Comparison of ENCODE assay signal across 9 cellular contexts in the genomic region with DNA sequence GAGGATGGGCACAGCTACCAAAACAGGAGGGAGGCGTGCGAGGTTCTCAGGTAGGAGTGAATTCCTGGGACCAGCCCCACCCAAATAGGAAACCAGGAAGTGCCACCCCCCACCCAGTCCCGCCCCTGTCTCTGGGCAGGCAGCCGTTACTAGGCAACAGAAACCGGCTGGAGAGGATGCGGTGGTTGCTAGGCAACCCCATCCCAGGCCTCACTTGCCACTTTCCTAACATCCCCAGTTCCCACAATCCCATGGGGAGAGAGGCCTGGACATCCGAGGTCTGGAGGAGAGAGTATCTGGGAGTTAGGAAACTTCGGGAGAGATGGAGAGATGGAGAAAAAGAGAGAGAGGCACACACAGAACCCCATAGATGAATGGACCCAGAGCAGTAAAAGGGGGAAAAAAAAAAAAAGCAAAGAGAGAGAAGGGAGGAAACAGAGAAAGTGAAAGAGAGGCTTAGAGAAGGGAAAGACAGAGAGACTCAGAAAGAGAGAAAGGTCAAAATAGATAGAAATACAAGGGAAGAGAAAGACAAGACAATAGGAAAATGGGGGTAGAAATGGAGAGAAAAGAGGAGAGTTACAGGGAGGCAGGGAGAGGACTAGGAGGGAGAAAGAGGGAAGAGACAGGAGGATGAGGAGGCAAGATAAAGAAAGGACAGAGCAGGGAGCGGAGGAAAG. TPM values are rescaled to one million over a fixed set of nuclear protein-coding genes. Genes with fewer than 3 reads are reported as not detected.
A peak's percentile ranks its signal among the peaks of the same experiment; 100 is the strongest.
DNase-seq lines count a peak whose midpoint lies in the region; ATAC-seq and TF ChIP-seq lines count a peak whose summit lies in the region.
"Had no signal": no experiment of that assay in that cellular context is flagged by ENCODE, and none has a peak within 500 bp of the region (broad histone marks: within the 10 kb centered on the region; RNA-seq: fewer than 3 reads in every experiment).

No MANE protein-coding gene starts in this region.

- POLR2A ChIA-PET in WTC11 (lab: Charles Lee) = no interaction called here

- no peaks in the 10 kb centered on the region for H3K4me1 ChIP-seq in mucosa of descending colon (ENCODE audit: low read depth)
- H3K4me1 ChIP-seq: suprapubic skin had no signal

- no peaks in the 10 kb centered on the region for H3K9me3 ChIP-seq in mucosa of descending colon
- H3K9me3 ChIP-seq: suprapubic skin had no signal

- intact Hi-C loops in mucosa of descending colon (cut with DNase I, micrococcal nuclease) = no loop called here

- H3K27me3 Mint-ChIP-seq in WTC11 (ENCODE audit: low read depth) = no peaks in the 10 kb centered on the region
- peaks cover 10% of the 10 kb centered on the region for H3K27me3 Mint-ChIP-seq in activated naive CD8-positive, alpha-beta T cell treated with anti-CD3 and anti-CD28 coated beads for 36 hours

- TF ChIP-seq CTCF in WTC11 (IDR thresholded peaks at IDR 0.05) (no peak), mucosa of descending colon (IDR thresholded peaks at IDR 0.05) (no peak), GM13977 (IDR thresholded peaks at IDR 0.05; ENCODE audit: extremely low read depth, insufficient read depth, missing control alignments) (no peak)

- DNase-seq in Daoy (ENCODE audit: low read depth) (peak; percentile 62), MV-4-11 (lab: John Stamatoyannopoulos, UW) (peak; percentile 33), WTC11 (ENCODE audit: low spot score) (peak; percentile 63), mucosa of descending colon (no peak), GM13977 (ENCODE audit: low spot score) (no peak)
- DNase-seq in stimulated activated CD8-positive, alpha-beta memory T cell treated with anti-CD3 and anti-CD28 coated beads, Interleukin-4, amount 100 ng/mL, for 48 hours = no peak
- DNase-seq in activated naive CD8-positive, alpha-beta T cell treated with anti-CD3 and anti-CD28 coated beads for 36 hours = no peak

- no peak overlapping the region for H3K4me3 Mint-ChIP-seq in WTC11
- no peak overlapping the region for H3K4me3 Mint-ChIP-seq in activated naive CD8-positive, alpha-beta T cell treated with anti-CD3 and anti-CD28 coated beads for 36 hours

- H3K36me3 Mint-ChIP-seq in WTC11 = peaks cover 37% of the 10 kb centered on the region
- H3K36me3 Mint-ChIP-seq in activated naive CD8-positive, alpha-beta T cell treated with anti-CD3 and anti-CD28 coated beads for 36 hours = no peaks in the 10 kb centered on the region

- peak; percentile 12 for ATAC-seq in WTC11
- peak; percentile 22 for ATAC-seq in mucosa of descending colon

- H3K36me3 ChIP-seq in mucosa of descending colon (ENCODE audit: low read depth) = no peaks in the 10 kb centered on the region
- H3K36me3 ChIP-seq: suprapubic skin had no signal

- in situ Hi-C loops in GM13977 (cut with MboI; ENCODE audit: low pct_unique_long_range_greater_than_20kb, low sequenced_read_pairs, unreplicated experiment) = no loop called here

- no peak overlapping the region for H3K27ac Mint-ChIP-seq in WTC11
- no peak overlapping the region for H3K27ac Mint-ChIP-seq in activated naive CD8-positive, alpha-beta T cell treated with anti-CD3 and anti-CD28 coated beads for 36 hours

- no peaks in the 10 kb centered on the region for H3K9me3 Mint-ChIP-seq in WTC11
- H3K9me3 Mint-ChIP-seq in activated naive CD8-positive, alpha-beta T cell treated with anti-CD3 and anti-CD28 coated beads for 36 hours = no peaks in the 10 kb centered on the region

- CTCF ChIA-PET in WTC11 (lab: Charles Lee) = interaction anchor here (0.9 to 2.5 kb wide), 5 partner anchors 15 to 45 kb away, joined by 3 to 15 read pairs (median 4); no protein-coding TSS in a partner anchor

- peaks cover 9% of the 10 kb centered on the region for H3K4me1 Mint-ChIP-seq in WTC11
- H3K4me1 Mint-ChIP-seq in activated naive CD8-positive, alpha-beta T cell treated with anti-CD3 and anti-CD28 coated beads for 36 hours = peaks cover 2% of the 10 kb centered on the region

- H3K4me3 ChIP-seq in mucosa of descending colon = no peak overlapping the region
- H3K4me3 ChIP-seq: suprapubic skin had no signal

TF ChIP-seq in WTC11, 78 proteins besides CTCF, POLR2A, EP300 and RAD21:
- TF ChIP-seq, protein P1, sequence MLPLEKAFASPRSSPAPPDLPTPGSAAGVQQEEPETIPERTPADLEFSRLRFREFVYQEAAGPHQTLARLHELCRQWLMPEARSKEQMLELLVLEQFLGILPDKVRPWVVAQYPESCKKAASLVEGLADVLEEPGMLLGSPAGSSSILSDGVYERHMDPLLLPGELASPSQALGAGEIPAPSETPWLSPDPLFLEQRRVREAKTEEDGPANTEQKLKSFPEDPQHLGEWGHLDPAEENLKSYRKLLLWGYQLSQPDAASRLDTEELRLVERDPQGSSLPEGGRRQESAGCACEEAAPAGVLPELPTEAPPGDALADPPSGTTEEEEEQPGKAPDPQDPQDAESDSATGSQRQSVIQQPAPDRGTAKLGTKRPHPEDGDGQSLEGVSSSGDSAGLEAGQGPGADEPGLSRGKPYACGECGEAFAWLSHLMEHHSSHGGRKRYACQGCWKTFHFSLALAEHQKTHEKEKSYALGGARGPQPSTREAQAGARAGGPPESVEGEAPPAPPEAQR (CRISPR knock-in tag; IDR thresholded peaks at IDR 0.05) = no peak
- TF ChIP-seq OVOL2 (CRISPR knock-in tag; IDR thresholded peaks at IDR 0.05; ENCODE audit: borderline replicate concordance) = no peak
- TF ChIP-seq, protein P2, sequence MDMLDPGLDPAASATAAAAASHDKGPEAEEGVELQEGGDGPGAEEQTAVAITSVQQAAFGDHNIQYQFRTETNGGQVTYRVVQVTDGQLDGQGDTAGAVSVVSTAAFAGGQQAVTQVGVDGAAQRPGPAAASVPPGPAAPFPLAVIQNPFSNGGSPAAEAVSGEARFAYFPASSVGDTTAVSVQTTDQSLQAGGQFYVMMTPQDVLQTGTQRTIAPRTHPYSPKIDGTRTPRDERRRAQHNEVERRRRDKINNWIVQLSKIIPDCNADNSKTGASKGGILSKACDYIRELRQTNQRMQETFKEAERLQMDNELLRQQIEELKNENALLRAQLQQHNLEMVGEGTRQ (CRISPR knock-in tag; IDR thresholded peaks at IDR 0.05) = no peak
- TF ChIP-seq ZNF263 (CRISPR knock-in tag; IDR thresholded peaks at IDR 0.05; ENCODE audit: low read depth) = no peak
- TF ChIP-seq, protein P3, sequence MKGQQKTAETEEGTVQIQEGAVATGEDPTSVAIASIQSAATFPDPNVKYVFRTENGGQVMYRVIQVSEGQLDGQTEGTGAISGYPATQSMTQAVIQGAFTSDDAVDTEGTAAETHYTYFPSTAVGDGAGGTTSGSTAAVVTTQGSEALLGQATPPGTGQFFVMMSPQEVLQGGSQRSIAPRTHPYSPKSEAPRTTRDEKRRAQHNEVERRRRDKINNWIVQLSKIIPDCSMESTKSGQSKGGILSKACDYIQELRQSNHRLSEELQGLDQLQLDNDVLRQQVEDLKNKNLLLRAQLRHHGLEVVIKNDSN (CRISPR knock-in tag; IDR thresholded peaks at IDR 0.05) = no peak
- TF ChIP-seq, protein P4, sequence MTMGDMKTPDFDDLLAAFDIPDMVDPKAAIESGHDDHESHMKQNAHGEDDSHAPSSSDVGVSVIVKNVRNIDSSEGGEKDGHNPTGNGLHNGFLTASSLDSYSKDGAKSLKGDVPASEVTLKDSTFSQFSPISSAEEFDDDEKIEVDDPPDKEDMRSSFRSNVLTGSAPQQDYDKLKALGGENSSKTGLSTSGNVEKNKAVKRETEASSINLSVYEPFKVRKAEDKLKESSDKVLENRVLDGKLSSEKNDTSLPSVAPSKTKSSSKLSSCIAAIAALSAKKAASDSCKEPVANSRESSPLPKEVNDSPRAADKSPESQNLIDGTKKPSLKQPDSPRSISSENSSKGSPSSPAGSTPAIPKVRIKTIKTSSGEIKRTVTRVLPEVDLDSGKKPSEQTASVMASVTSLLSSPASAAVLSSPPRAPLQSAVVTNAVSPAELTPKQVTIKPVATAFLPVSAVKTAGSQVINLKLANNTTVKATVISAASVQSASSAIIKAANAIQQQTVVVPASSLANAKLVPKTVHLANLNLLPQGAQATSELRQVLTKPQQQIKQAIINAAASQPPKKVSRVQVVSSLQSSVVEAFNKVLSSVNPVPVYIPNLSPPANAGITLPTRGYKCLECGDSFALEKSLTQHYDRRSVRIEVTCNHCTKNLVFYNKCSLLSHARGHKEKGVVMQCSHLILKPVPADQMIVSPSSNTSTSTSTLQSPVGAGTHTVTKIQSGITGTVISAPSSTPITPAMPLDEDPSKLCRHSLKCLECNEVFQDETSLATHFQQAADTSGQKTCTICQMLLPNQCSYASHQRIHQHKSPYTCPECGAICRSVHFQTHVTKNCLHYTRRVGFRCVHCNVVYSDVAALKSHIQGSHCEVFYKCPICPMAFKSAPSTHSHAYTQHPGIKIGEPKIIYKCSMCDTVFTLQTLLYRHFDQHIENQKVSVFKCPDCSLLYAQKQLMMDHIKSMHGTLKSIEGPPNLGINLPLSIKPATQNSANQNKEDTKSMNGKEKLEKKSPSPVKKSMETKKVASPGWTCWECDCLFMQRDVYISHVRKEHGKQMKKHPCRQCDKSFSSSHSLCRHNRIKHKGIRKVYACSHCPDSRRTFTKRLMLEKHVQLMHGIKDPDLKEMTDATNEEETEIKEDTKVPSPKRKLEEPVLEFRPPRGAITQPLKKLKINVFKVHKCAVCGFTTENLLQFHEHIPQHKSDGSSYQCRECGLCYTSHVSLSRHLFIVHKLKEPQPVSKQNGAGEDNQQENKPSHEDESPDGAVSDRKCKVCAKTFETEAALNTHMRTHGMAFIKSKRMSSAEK (CRISPR knock-in tag; IDR thresholded peaks at IDR 0.05; ENCODE audit: borderline replicate concordance) = no peak
- no peak for TF ChIP-seq FOXK1 (CRISPR knock-in tag; IDR thresholded peaks at IDR 0.05)
- TF ChIP-seq ZNF416 (CRISPR knock-in tag; IDR thresholded peaks at IDR 0.05) = no peak
- TF ChIP-seq CREM (CRISPR knock-in tag; IDR thresholded peaks at IDR 0.05) = no peak

RNA-seq across cellular contexts. Expression of a gene that starts 3.8 kb away (rescaled TPM):
- 0.42 and 0.57 TPM in 2 replicates for total RNA-seq in Daoy (2014; rRNA removed; shearing (Covaris generic))
- 52.3 to 71.3 TPM (median 66.3 TPM) in 3 replicates for total RNA-seq in WTC11 (2021)
- total RNA-seq in mucosa of descending colon = 10 to 100 TPM in 1 of 3 donors, 1 to 10 TPM in 1, under 1 TPM in 1; 0.67 to 25.8 (median 2.0) TPM
- total RNA-seq in activated naive CD8-positive, alpha-beta T cell treated with anti-CD3 and anti-CD28 coated beads for 36 hours = under 1 TPM; 0.58 to 0.74 TPM
- total RNA-seq: dermis microvascular lymphatic vessel endothelial cell had no signal

RNA-seq across cellular contexts. Expression of a gene that starts 9.8 kb away (rescaled TPM):
- 18.5 and 19.3 TPM in 2 replicates for total RNA-seq in Daoy (2014; rRNA removed; shearing (Covaris generic))
- total RNA-seq in WTC11 (2021) = 30.6 to 34.0 TPM (median 33.4 TPM) in 3 replicates
- 10 to 100 TPM; 11.2 to 17.5 (median 17.0) TPM for total RNA-seq in mucosa of descending colon
- 10 to 100 TPM; 15.5 to 16.0 TPM for total RNA-seq in activated naive CD8-positive, alpha-beta T cell treated with anti-CD3 and anti-CD28 coated beads for 36 hours

Comparison
In these comparisons a context has a peak if more than half of its experiments do, and no peak if none do; other contexts are left out.
1. DNase-seq: peak in Daoy (single experiment), MV-4-11 (single experiment) and WTC11 (single experiment); none in mucosa of descending colon (0 of 3), GM13977 (single experiment), stimulated activated CD8-positive, alpha-beta memory T cell treated with anti-CD3 and anti-CD28 coated beads, Interleukin-4, amount 100 ng/mL, for 48 hours (single experiment) and activated naive CD8-positive, alpha-beta T cell treated with anti-CD3 and anti-CD28 coated beads for 36 hours (single experiment).